ENCODE assay signal across 1 cellular context in genomic region chr14:70697681-70698080, GRCh38.
TF ChIP-seq lines count a peak whose summit lies in the region.

No MANE protein-coding gene starts in this region.

TF ChIP-seq in HCT116, 20 proteins besides CTCF, POLR2A, EP300 and RAD21:
- TF ChIP-seq MAX (IDR thresholded peaks at IDR 0.05) (peak; percentile 49; the same call in 1 of the 2 replicates), REST (IDR thresholded peaks at IDR 0.05; ENCODE audit: low read depth) (no peak), SIN3A (IDR thresholded peaks at IDR 0.05; ENCODE audit: low read depth) (no peak), ATF3 (IDR thresholded peaks at IDR 0.05) (no peak), ELF1 (IDR thresholded peaks at IDR 0.05; ENCODE audit: borderline replicate concordance, low read depth) (no peak)
